Comparison of ENCODE assay signal across 1 cellular context in the genomic region with DNA sequence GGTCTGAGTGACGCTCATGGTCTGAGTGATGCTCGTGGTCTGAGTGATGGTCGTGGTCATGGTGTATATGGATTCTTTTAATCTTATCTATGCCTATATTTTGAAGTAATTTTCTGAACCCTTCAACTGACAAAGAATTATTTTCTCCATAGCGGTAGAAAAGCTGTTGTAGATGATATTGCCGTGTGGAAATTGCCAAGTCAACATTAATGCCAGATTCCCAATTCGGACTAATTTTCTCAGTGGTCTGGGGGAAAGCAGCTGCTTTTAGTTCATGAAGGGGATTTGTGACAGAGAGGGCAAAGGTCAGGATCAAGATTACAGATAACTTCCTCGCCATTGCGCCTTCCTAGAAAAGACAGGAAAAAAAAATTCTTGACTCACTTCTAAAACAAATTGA.
TF ChIP-seq lines count a peak whose summit lies in the region.

No MANE protein-coding gene starts in this region.

TF ChIP-seq in neural cell, 6 proteins besides CTCF, POLR2A, EP300 and RAD21 (continued from another document):
- TF ChIP-seq, protein P1, sequence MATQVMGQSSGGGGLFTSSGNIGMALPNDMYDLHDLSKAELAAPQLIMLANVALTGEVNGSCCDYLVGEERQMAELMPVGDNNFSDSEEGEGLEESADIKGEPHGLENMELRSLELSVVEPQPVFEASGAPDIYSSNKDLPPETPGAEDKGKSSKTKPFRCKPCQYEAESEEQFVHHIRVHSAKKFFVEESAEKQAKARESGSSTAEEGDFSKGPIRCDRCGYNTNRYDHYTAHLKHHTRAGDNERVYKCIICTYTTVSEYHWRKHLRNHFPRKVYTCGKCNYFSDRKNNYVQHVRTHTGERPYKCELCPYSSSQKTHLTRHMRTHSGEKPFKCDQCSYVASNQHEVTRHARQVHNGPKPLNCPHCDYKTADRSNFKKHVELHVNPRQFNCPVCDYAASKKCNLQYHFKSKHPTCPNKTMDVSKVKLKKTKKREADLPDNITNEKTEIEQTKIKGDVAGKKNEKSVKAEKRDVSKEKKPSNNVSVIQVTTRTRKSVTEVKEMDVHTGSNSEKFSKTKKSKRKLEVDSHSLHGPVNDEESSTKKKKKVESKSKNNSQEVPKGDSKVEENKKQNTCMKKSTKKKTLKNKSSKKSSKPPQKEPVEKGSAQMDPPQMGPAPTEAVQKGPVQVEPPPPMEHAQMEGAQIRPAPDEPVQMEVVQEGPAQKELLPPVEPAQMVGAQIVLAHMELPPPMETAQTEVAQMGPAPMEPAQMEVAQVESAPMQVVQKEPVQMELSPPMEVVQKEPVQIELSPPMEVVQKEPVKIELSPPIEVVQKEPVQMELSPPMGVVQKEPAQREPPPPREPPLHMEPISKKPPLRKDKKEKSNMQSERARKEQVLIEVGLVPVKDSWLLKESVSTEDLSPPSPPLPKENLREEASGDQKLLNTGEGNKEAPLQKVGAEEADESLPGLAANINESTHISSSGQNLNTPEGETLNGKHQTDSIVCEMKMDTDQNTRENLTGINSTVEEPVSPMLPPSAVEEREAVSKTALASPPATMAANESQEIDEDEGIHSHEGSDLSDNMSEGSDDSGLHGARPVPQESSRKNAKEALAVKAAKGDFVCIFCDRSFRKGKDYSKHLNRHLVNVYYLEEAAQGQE (IDR thresholded peaks at IDR 0.05; ENCODE audit: borderline replicate concordance): no peak
- no peak for TF ChIP-seq EZH2 (IDR thresholded peaks at IDR 0.05; ENCODE audit: borderline replicate concordance, insufficient read depth, low read length, poor library complexity, severe bottlenecking)
